Comparison of ENCODE assay signal across 23 cellular contexts in genomic region chr11:82797595-82797971, GRCh38.
DNase-seq lines count a peak whose midpoint lies in the region; ATAC-seq and TF ChIP-seq lines count a peak whose summit lies in the region.
"Had no signal": no experiment of that assay in that cellular context is flagged by ENCODE, and none has a peak within 500 bp of the region (broad histone marks: within the 10 kb centered on the region; RNA-seq: fewer than 3 reads in every experiment).

No MANE protein-coding gene starts in this region.

- in situ Hi-C loops in SK-MEL-5 (cut with HindIII; ENCODE audit: low pct_unique_long_range_greater_than_20kb, low sequenced_read_pairs) = no loop called here

- no peak overlapping the region for H3K27ac Mint-ChIP-seq in endodermal cell
- H3K27ac Mint-ChIP-seq: activated CD4-positive, alpha-beta memory T cell treated with anti-CD3 and anti-CD28 coated beads for 36 hours; natural killer cell treated with Interleukin-12 subunit alpha and Interleukin-12 subunit beta and Interleukin-15 and Interleukin-18, amount 100 ng/mL, for 72 hours had no signal

- peak; percentile 47 for DNase-seq in SK-MEL-5 (ENCODE audit: low read depth, low spot score)
- DNase-seq in endodermal cell = no peak
- peak; percentile 70 for DNase-seq in middle frontal gyrus (ENCODE audit: extremely low spot score, low spot score)
- DNase-seq in putamen (ENCODE audit: low spot score) = peak; percentile 91
- no peak for DNase-seq in NCI-H2171 (lab: John Stamatoyannopoulos, UW)
- DNase-seq in stimulated activated CD4-positive, alpha-beta T cell treated with anti-CD3 and anti-CD28 coated beads, Interleukin-2, amount 100 ng/mL, for 48 hours = no peak
- DNase-seq in NCI-H446 (lab: John Stamatoyannopoulos, UW) = no peak
- DNase-seq: activated CD4-positive, alpha-beta memory T cell treated with anti-CD3 and anti-CD28 coated beads for 36 hours; activated CD4-positive, CD25-positive, alpha-beta regulatory T cell treated with anti-CD3 and anti-CD28 coated beads, Interleukin-2, amount 50 U/mL, for 72 hours; activated naive CD4-positive, alpha-beta T cell treated with Interleukin-2 at 50 U/mL for 16 hours; Karpas-422; lower lobe of right lung; NCI-H1417 treated with DMSO at 0.1 percent for 48 hours; NCI-H2029 treated with DMSO at 0.1 percent for 48 hours; NCI-H226; NCI-H748 treated with DMSO at 0.1 percent for 48 hours; Peyer's patch; spleen had no signal

- no peak overlapping the region for H3K9ac ChIP-seq in endodermal cell (ENCODE audit: extremely low read depth, low read length, poor library complexity, severe bottlenecking)

- no peaks in the 10 kb centered on the region for H3K36me3 ChIP-seq in endodermal cell (ENCODE audit: control insufficient read depth, insufficient read depth, low read length)
- H3K36me3 ChIP-seq: lower lobe of right lung, Peyer's patch, right lobe of liver, spleen, transverse colon had no signal

- H3K4me3 ChIP-seq in endodermal cell (ENCODE audit: low read length) = no peak overlapping the region
- H3K4me3 ChIP-seq: lower lobe of right lung, Peyer's patch, right lobe of liver, spleen, transverse colon had no signal

- no peaks in the 10 kb centered on the region for H3K9me3 Mint-ChIP-seq in endodermal cell
- H3K9me3 Mint-ChIP-seq: activated CD4-positive, alpha-beta memory T cell treated with anti-CD3 and anti-CD28 coated beads for 36 hours; central memory CD8-positive, alpha-beta T cell; natural killer cell treated with Interleukin-12 subunit alpha and Interleukin-12 subunit beta and Interleukin-15 and Interleukin-18, amount 100 ng/mL, for 72 hours had no signal

- H3K4me1 Mint-ChIP-seq in endodermal cell = peaks cover 6% of the 10 kb centered on the region
- H3K4me1 Mint-ChIP-seq: central memory CD8-positive, alpha-beta T cell had no signal

- H3K4me1 ChIP-seq in endodermal cell (ENCODE audit: control insufficient read depth, insufficient read depth, low read length) = peaks cover 3% of the 10 kb centered on the region
- H3K4me1 ChIP-seq: lower lobe of right lung, Peyer's patch, right lobe of liver, spleen had no signal

- H3K27me3 Mint-ChIP-seq in endodermal cell (ENCODE audit: insufficient read depth) = peaks cover 57% of the 10 kb centered on the region

- no peak for TF ChIP-seq CTCF in endodermal cell (conservative IDR thresholded peaks at IDR 0.05)

- H3K9me3 ChIP-seq in endodermal cell (ENCODE audit: control insufficient read depth, low read length) = no peaks in the 10 kb centered on the region
- H3K9me3 ChIP-seq: lower lobe of right lung, Peyer's patch, right lobe of liver, spleen, transverse colon had no signal

- ATAC-seq in HG03196 (IDR thresholded peaks at IDR 0.05; ENCODE audit: unreplicated experiment) = no peak
- ATAC-seq: lower lobe of right lung; natural killer cell treated with Interleukin-12 subunit alpha and Interleukin-12 subunit beta and Interleukin-15 and Interleukin-18, amount 100 ng/mL, for 72 hours had no signal

- H3K27ac ChIP-seq in endodermal cell (ENCODE audit: low read depth, low read length) = peak overlapping the region; percentile 87
- H3K27ac ChIP-seq: lower lobe of right lung, Peyer's patch, right lobe of liver, transverse colon had no signal

- peaks cover 20% of the 10 kb centered on the region for H3K27me3 ChIP-seq in endodermal cell (ENCODE audit: control insufficient read depth, insufficient read depth, low read length, poor library complexity, severe bottlenecking)
- H3K27me3 ChIP-seq: Peyer's patch, right lobe of liver, transverse colon had no signal

- H3K36me3 Mint-ChIP-seq in endodermal cell (ENCODE audit: low read depth) = no peaks in the 10 kb centered on the region
- H3K36me3 Mint-ChIP-seq: activated CD4-positive, alpha-beta memory T cell treated with anti-CD3 and anti-CD28 coated beads for 36 hours; natural killer cell treated with Interleukin-12 subunit alpha and Interleukin-12 subunit beta and Interleukin-15 and Interleukin-18, amount 100 ng/mL, for 72 hours had no signal

- H3K4me3 Mint-ChIP-seq in endodermal cell = no peak overlapping the region
- H3K4me3 Mint-ChIP-seq: activated CD4-positive, alpha-beta memory T cell treated with anti-CD3 and anti-CD28 coated beads for 36 hours; central memory CD8-positive, alpha-beta T cell; natural killer cell treated with Interleukin-12 subunit alpha and Interleukin-12 subunit beta and Interleukin-15 and Interleukin-18, amount 100 ng/mL, for 72 hours had no signal

Comparison
In these comparisons a context has a peak if more than half of its experiments do, and no peak if none do; other contexts are left out.
1. DNase-seq: peak in SK-MEL-5 (single experiment), middle frontal gyrus (single experiment) and putamen (single experiment); none in endodermal cell (single experiment), NCI-H2171 (single experiment), stimulated activated CD4-positive, alpha-beta T cell treated with anti-CD3 and anti-CD28 coated beads, Interleukin-2, amount 100 ng/mL, for 48 hours (0 of 2) and NCI-H446 (0 of 2).